ENCODE assay signal across 19 cellular contexts in the genomic region with DNA sequence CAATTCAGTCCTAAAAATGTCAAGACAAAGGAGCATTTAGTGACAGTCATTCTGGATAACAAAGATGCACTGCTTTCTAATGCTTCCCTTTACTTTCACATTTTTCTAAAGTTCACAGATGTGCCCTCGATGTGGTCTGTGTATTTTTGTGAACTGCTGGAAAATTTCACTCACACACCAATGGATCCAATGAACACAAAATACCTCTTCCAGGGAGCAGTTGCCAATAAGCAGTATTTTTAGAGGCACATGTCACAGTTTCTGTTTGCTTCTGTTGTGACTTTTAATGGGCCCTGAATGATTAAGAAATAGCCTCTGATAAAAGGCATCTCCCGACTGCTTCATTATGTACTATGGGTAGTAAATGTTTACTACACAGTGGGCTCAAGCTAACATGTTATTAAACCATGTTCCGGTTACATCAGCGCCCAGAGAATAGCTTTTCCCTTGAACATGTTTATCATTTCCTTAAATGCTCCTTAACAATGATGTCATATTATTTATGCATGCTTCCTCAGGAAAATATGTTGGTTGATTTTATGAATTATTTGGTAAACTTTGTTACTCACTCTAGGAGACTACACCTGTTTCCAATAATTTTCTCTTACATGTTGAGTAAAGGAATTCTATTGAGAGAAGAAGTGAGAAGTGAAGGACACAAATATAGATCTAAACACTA.
DNase-seq lines count a peak whose midpoint lies in the region; ATAC-seq and TF ChIP-seq lines count a peak whose summit lies in the region.
"Had no signal": no experiment of that assay in that cellular context is flagged by ENCODE, and none has a peak within 500 bp of the region (broad histone marks: within the 10 kb centered on the region; RNA-seq: fewer than 3 reads in every experiment).

No MANE protein-coding gene starts in this region.

- H3K4me3 ChIP-seq in HEK293 (ENCODE audit: low read depth, low read length) = no peak overlapping the region
- H3K4me3 ChIP-seq in smooth muscle cell = no peak overlapping the region
- no peak overlapping the region for H3K4me3 ChIP-seq in left lung
- H3K4me3 ChIP-seq: GM23248 had no signal

- no peaks in the 10 kb centered on the region for H3K9me3 Mint-ChIP-seq in activated CD4-positive, alpha-beta T cell treated with anti-CD3 and anti-CD28 coated beads, Interleukin-2, amount 10 ng/mL, durations not matched to agents 24 days and 14 days

- H3K36me3 Mint-ChIP-seq in activated CD4-positive, alpha-beta T cell treated with anti-CD3 and anti-CD28 coated beads, Interleukin-2, amount 10 ng/mL, durations not matched to agents 24 days and 14 days (ENCODE audit: low read depth) = no peaks in the 10 kb centered on the region
- H3K36me3 Mint-ChIP-seq: IgD-negative memory B cell had no signal

- no peaks in the 10 kb centered on the region for H3F3A ChIP-seq in smooth muscle cell (ENCODE audit: low read depth)

- intact Hi-C loops in left lung (cut with DNase I) = no loop called here
- intact Hi-C loops in activated CD4-positive, alpha-beta T cell treated with anti-CD3 and anti-CD28 coated beads, Interleukin-2, amount 10 ng/mL, durations not matched to agents 24 days and 14 days (cut with micrococcal nuclease) = no loop called here

- H3K9me3 ChIP-seq in HEK293 (ENCODE audit: control insufficient read depth, insufficient read depth, low read depth, low read length) (no peaks in the 10 kb centered on the region), smooth muscle cell (replicated peaks; ENCODE audit: low read depth) (no peaks in the 10 kb centered on the region), left lung (no peaks in the 10 kb centered on the region)

- H3K27ac ChIP-seq in HEK293 (ENCODE audit: extremely low read depth, low read depth, low read length) = no peak overlapping the region
- no peak overlapping the region for H3K27ac ChIP-seq in smooth muscle cell (ENCODE audit: low read depth)
- no peak overlapping the region for H3K27ac ChIP-seq in left lung
- H3K27ac ChIP-seq: GM23248 had no signal

- no peak overlapping the region for H3K4me3 Mint-ChIP-seq in activated CD4-positive, alpha-beta T cell treated with anti-CD3 and anti-CD28 coated beads, Interleukin-2, amount 10 ng/mL, durations not matched to agents 24 days and 14 days
- H3K4me3 Mint-ChIP-seq: IgD-negative memory B cell had no signal

- peak overlapping the region; percentile 7 for H2AFZ ChIP-seq in smooth muscle cell (ENCODE audit: low read depth)
- H2AFZ ChIP-seq: GM23248 had no signal

- H3K36me3 ChIP-seq in HEK293 (ENCODE audit: control insufficient read depth in 2 of 2, insufficient read depth in 1 of 2, low read length in 2 of 2) (no peaks in the 10 kb centered on the region), smooth muscle cell (ENCODE audit: low read depth) (no peaks in the 10 kb centered on the region), left lung (no peaks in the 10 kb centered on the region)

- 68% methylated on average over 4 of the region's 4 CpGs for WGBS in smooth muscle cell (ENCODE audit: low lambda C conversion rate)

- no peak overlapping the region for H3K27ac Mint-ChIP-seq in activated CD4-positive, alpha-beta T cell treated with anti-CD3 and anti-CD28 coated beads, Interleukin-2, amount 10 ng/mL, durations not matched to agents 24 days and 14 days
- H3K27ac Mint-ChIP-seq: IgD-negative memory B cell had no signal

- no peaks in the 10 kb centered on the region for H3K79me2 ChIP-seq in smooth muscle cell (ENCODE audit: low read depth)

- H4K20me1 ChIP-seq in smooth muscle cell (ENCODE audit: low read depth) = no peaks in the 10 kb centered on the region

- H3K27me3 ChIP-seq in smooth muscle cell (ENCODE audit: low read depth) = no peaks in the 10 kb centered on the region
- no peaks in the 10 kb centered on the region for H3K27me3 ChIP-seq in left lung

- no peak for ATAC-seq in left lung
- no peak for ATAC-seq in left lobe of liver

- CTCF ChIA-PET in HEK293 (lab: Yijun Ruan, JAX) = interaction anchor here (0.6 to 1.1 kb wide), 3 partner anchors 13 to 1626 kb away, joined by 3 read pairs; no protein-coding TSS in a partner anchor

- peak; percentile 15 for DNase-seq in EH (ENCODE audit: low read depth)
- peak; percentile 3 for DNase-seq in fibroblast of gingiva (ENCODE audit: low read depth)
- DNase-seq in smooth muscle cell (lab: John Stamatoyannopoulos, UW; ENCODE audit: unreplicated experiment) = no peak
- no peak for DNase-seq in retina
- no peak for DNase-seq in left lung
- DNase-seq in left lobe of liver (ENCODE audit: low spot score) = no peak
- no peak for DNase-seq in activated CD4-positive, alpha-beta T cell treated with anti-CD3 and anti-CD28 coated beads, Interleukin-2, amount 10 ng/mL, durations not matched to agents 24 days and 14 days
- DNase-seq: AML-193, COR-L47, DMS153, GM23248, NCI-H1105 treated with DMSO at 0.1 percent for 48 hours, NCI-H1694 treated with DMSO at 0.1 percent for 48 hours, NCI-H2107, NCI-H2227 treated with DMSO at 0.1 percent for 48 hours, NCI-H526, Right ventricle myocardium superior had no signal

- 0 out of 2 replicates have a peak, but pooled peaks cover 5% of the 10 kb centered on the region for H3K4me1 ChIP-seq in HEK293 (ENCODE audit: control insufficient read depth, insufficient read depth, low read length)
- no peaks in the 10 kb centered on the region for H3K4me1 ChIP-seq in smooth muscle cell (ENCODE audit: low read depth)
- no peaks in the 10 kb centered on the region for H3K4me1 ChIP-seq in left lung

- no peak overlapping the region for H3K9ac ChIP-seq in smooth muscle cell (ENCODE audit: low read depth)
- H3K9ac ChIP-seq: GM23248 had no signal

- H3K4me2 ChIP-seq in smooth muscle cell = no peak overlapping the region

- no peaks in the 10 kb centered on the region for H3K4me1 Mint-ChIP-seq in activated CD4-positive, alpha-beta T cell treated with anti-CD3 and anti-CD28 coated beads, Interleukin-2, amount 10 ng/mL, durations not matched to agents 24 days and 14 days

- TF ChIP-seq CTCF in HEK293 (tag by site-specific recombination; IDR thresholded peaks at IDR 0.05) (no peak), smooth muscle cell (IDR thresholded peaks at IDR 0.05; ENCODE audit: borderline replicate concordance, insufficient read depth, poor library complexity, severe bottlenecking) (no peak), left lung (IDR thresholded peaks at IDR 0.05) (no peak)

- H3K27me3 Mint-ChIP-seq in activated CD4-positive, alpha-beta T cell treated with anti-CD3 and anti-CD28 coated beads, Interleukin-2, amount 10 ng/mL, durations not matched to agents 24 days and 14 days = no peaks in the 10 kb centered on the region
- H3K27me3 Mint-ChIP-seq: IgD-negative memory B cell had no signal

- POLR2A ChIA-PET in HEK293 (lab: Yijun Ruan, JAX) = no interaction called here

TF ChIP-seq in HEK293, 187 proteins besides CTCF, POLR2A, EP300 and RAD21:
- TF ChIP-seq SP7 (tag by site-specific recombination; IDR thresholded peaks at IDR 0.05) = 0 out of 2 replicates have a peak, but pooled peaks have one; percentile 17
- TF ChIP-seq, protein P1, sequence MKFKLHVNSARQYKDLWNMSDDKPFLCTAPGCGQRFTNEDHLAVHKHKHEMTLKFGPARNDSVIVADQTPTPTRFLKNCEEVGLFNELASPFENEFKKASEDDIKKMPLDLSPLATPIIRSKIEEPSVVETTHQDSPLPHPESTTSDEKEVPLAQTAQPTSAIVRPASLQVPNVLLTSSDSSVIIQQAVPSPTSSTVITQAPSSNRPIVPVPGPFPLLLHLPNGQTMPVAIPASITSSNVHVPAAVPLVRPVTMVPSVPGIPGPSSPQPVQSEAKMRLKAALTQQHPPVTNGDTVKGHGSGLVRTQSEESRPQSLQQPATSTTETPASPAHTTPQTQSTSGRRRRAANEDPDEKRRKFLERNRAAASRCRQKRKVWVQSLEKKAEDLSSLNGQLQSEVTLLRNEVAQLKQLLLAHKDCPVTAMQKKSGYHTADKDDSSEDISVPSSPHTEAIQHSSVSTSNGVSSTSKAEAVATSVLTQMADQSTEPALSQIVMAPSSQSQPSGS (tag by site-specific recombination; IDR thresholded peaks at IDR 0.05; ENCODE audit: low read depth) = peak; percentile 88
- TF ChIP-seq ZNF677 (tag by site-specific recombination; IDR thresholded peaks at IDR 0.05) = no peak

Comparison
In these comparisons a context has a peak if more than half of its experiments do, and no peak if none do; other contexts are left out.
1. DNase-seq: peak in EH (single experiment) and fibroblast of gingiva (single experiment); none in smooth muscle cell (single experiment), retina (single experiment), left lung (0 of 2), left lobe of liver (single experiment) and activated CD4-positive, alpha-beta T cell treated with anti-CD3 and anti-CD28 coated beads, Interleukin-2, amount 10 ng/mL, durations not matched to agents 24 days and 14 days (single experiment).